In the genomic region with DNA sequence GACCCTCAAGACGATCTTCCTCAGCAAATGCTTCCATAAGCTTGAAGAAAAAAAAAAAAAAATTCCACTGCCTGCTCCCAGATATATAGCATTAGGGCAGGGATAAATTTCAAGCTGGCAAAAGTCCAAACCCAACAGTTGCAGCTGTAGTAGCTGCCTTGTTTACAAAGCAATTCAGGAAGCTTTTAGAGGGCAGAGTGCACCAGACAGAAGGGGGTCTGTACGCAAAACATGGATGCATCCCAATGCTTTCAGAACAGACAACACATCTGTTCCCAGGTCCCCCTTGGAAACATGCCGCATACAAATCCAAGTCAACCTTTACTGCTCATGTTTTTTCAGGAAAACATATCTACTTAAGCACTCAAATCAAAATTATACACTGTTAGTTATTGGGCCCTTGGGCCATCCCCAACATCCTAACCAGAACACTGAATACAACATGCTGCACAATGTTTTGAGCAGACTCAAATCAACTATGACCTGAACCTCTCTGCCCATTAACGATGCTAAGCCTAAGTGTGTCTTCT, we compare ENCODE assay signal across 11 cellular contexts.
A peak's percentile ranks its signal among the peaks of the same experiment; 100 is the strongest.
DNase-seq lines count a peak whose midpoint lies in the region; ATAC-seq and TF ChIP-seq lines count a peak whose summit lies in the region.
"Had no signal": no experiment of that assay in that cellular context is flagged by ENCODE, and none has a peak within 500 bp of the region (broad histone marks: within the 10 kb centered on the region; RNA-seq: fewer than 3 reads in every experiment).

No MANE protein-coding gene starts in this region.

- WGBS in hepatocyte (ENCODE audit: low lambda C conversion rate, missing lambda C conversion rate) = 31% methylated on average over 4 of the region's 4 CpGs

- no peak overlapping the region for H2AFZ ChIP-seq in hepatocyte
- no peak overlapping the region for H2AFZ ChIP-seq in OCI-LY7 (ENCODE audit: low read length)

- H3K27me3 Mint-ChIP-seq in T-cell = peaks cover 0 to 3% of the 10 kb centered on the region in 2 donors

- H3K27me3 ChIP-seq in AG04450 (ENCODE audit: control insufficient read depth, insufficient read depth, low read length) (no peaks in the 10 kb centered on the region), hepatocyte (no peaks in the 10 kb centered on the region)

- H3K4me2 ChIP-seq in hepatocyte = peak overlapping the region; percentile 34
- H3K4me2 ChIP-seq in OCI-LY7 (ENCODE audit: low read length) = no peak overlapping the region

- no peaks in the 10 kb centered on the region for H3K9me2 ChIP-seq in hepatocyte (replicated peaks; ENCODE audit: insufficient read depth)
- no peaks in the 10 kb centered on the region for H3K9me2 ChIP-seq in OCI-LY7 (ENCODE audit: insufficient read depth, low read length)

- peaks cover 17% of the 10 kb centered on the region for H3K4me1 ChIP-seq in hepatocyte (ENCODE audit: insufficient read depth)
- peaks cover 11% of the 10 kb centered on the region for H3K4me1 ChIP-seq in OCI-LY7 (ENCODE audit: insufficient read depth, low read length, poor library complexity, severe bottlenecking)

- H3K4me3 Mint-ChIP-seq in T-cell = no peak overlapping the region
- H3K4me3 Mint-ChIP-seq: activated T-cell treated with anti-CD3 and anti-CD28 coated beads, Interleukin-2, amount 50 U/mL, for 4 hours; natural killer cell had no signal

- TF ChIP-seq CTCF in AG04450 (IDR thresholded peaks at IDR 0.05; ENCODE audit: low read depth, low read length) = no peak
- no peak for TF ChIP-seq CTCF in hepatocyte (IDR thresholded peaks at IDR 0.05; ENCODE audit: poor library complexity)
- no peak for TF ChIP-seq CTCF in OCI-LY7 (conservative IDR thresholded peaks at IDR 0.05; ENCODE audit: low read length)

- BruUV-seq in OCI-LY7 (replicated peaks; lab: Mats Ljungman, UMichigan) = no TSS peak

- POLR2A ChIA-PET in AG04450 (lab: Yijun Ruan, JAX) = no interaction called here
- POLR2A ChIA-PET in T-cell (lab: Charles Lee) = no interaction called here
- POLR2A ChIA-PET in OCI-LY7 (lab: Charles Lee) = interaction anchor here (0.7 to 0.9 kb wide), 2 partner anchors 15 to 594 kb away, joined by 3 read pairs; no protein-coding TSS in a partner anchor

- intact Hi-C loops in OCI-LY7 (cut with micrococcal nuclease; ENCODE audit: unreplicated experiment) = no loop called here

- H3K27ac Mint-ChIP-seq in T-cell = no peak overlapping the region
- H3K27ac Mint-ChIP-seq: natural killer cell had no signal

- ATAC-seq in T-cell (replicated peaks in 1 of 4) = no peak
- ATAC-seq in GM19324 (IDR thresholded peaks at IDR 0.05; ENCODE audit: low FRiP score, unreplicated experiment) = no peak
- ATAC-seq: activated T-cell treated with anti-CD3 and anti-CD28 coated beads, Interleukin-2, amount 50 U/mL, for 4 hours; natural killer cell had no signal

- no peaks in the 10 kb centered on the region for H3K9me3 Mint-ChIP-seq in T-cell
- H3K9me3 Mint-ChIP-seq: activated T-cell treated with anti-CD3 and anti-CD28 coated beads, Interleukin-2, amount 50 U/mL, for 4 hours; natural killer cell had no signal

- H3K36me3 Mint-ChIP-seq in T-cell = no peaks in the 10 kb centered on the region
- H3K36me3 Mint-ChIP-seq: natural killer cell had no signal

- H3K79me2 ChIP-seq in hepatocyte (peaks cover 2% of the 10 kb centered on the region), OCI-LY7 (ENCODE audit: insufficient read depth, low read depth, low read length) (no peaks in the 10 kb centered on the region)

- no peaks in the 10 kb centered on the region for H3K4me1 Mint-ChIP-seq in T-cell
- H3K4me1 Mint-ChIP-seq: natural killer cell had no signal

- no peak overlapping the region for H3K27ac ChIP-seq in AG04450 (ENCODE audit: low read depth, low read length)
- no peak overlapping the region for H3K27ac ChIP-seq in hepatocyte
- H3K27ac ChIP-seq in OCI-LY7 (ENCODE audit: low read depth, low read length, poor library complexity, severe bottlenecking) = no peak overlapping the region
- H3K27ac ChIP-seq: transverse colon had no signal

- H3K36me3 ChIP-seq in hepatocyte (replicated peaks; ENCODE audit: insufficient read depth, low read depth) (no peaks in the 10 kb centered on the region), OCI-LY7 (ENCODE audit: insufficient read depth, low read length) (no peaks in the 10 kb centered on the region)
- H3K36me3 ChIP-seq: transverse colon had no signal

- DNase-seq in AG04450 (ENCODE audit: low read depth, low spot score) (peak; percentile 51), NCI-H1092 treated with DMSO at 0.1 percent for 48 hours (lab: John Stamatoyannopoulos, UW) (peak; percentile 99), NCI-H524 treated with DMSO at 0.1 percent for 48 hours (lab: John Stamatoyannopoulos, UW) (peak; percentile 87), hepatocyte (ENCODE audit: low spot score) (peak; percentile 65), SKM-1 (lab: John Stamatoyannopoulos, UW; ENCODE audit: unreplicated experiment) (no peak), T-cell (no peak), OCI-LY7 (ENCODE audit: low spot score) (no peak)
- DNase-seq: activated T-cell treated with anti-CD3 and anti-CD28 coated beads, Interleukin-2, amount 50 U/mL, for 4 hours; natural killer cell; transverse colon had no signal

- H4K20me1 ChIP-seq in hepatocyte (ENCODE audit: insufficient read depth, poor library complexity, severe bottlenecking) (no peaks in the 10 kb centered on the region), OCI-LY7 (ENCODE audit: insufficient read depth, low read length) (no peaks in the 10 kb centered on the region)

- no peaks in the 10 kb centered on the region for H3K9me3 ChIP-seq in AG04450 (ENCODE audit: control insufficient read depth, insufficient read depth, low read length)
- H3K9me3 ChIP-seq in hepatocyte (ENCODE audit: low read depth) = no peaks in the 10 kb centered on the region
- H3K9me3 ChIP-seq in OCI-LY7 (ENCODE audit: low read length) = no peaks in the 10 kb centered on the region
- H3K9me3 ChIP-seq: transverse colon had no signal

- CTCF ChIA-PET in AG04450 (lab: Charles Lee) = interaction anchor here (0.7 to 1.9 kb wide), 2 partner anchors 9 to 12 kb away, joined by 3 to 4 read pairs; no protein-coding TSS in a partner anchor
- CTCF ChIA-PET in T-cell (lab: Charles Lee) = no interaction called here
- CTCF ChIA-PET in OCI-LY7 (lab: Charles Lee; ENCODE audit: unreplicated experiment) = no interaction called here

- no peak overlapping the region for H3K4me3 ChIP-seq in AG04450 (ENCODE audit: low read depth, low read length)
- no peak overlapping the region for H3K4me3 ChIP-seq in hepatocyte
- no peak overlapping the region for H3K4me3 ChIP-seq in OCI-LY7 (ENCODE audit: low read depth, low read length, poor library complexity, severe bottlenecking)
- H3K4me3 ChIP-seq: transverse colon had no signal

Comparison
In these comparisons a context has a peak if more than half of its experiments do, and no peak if none do; other contexts are left out.
1. DNase-seq: peak in AG04450 (single experiment), NCI-H1092 treated with DMSO at 0.1 percent for 48 hours (single experiment), NCI-H524 treated with DMSO at 0.1 percent for 48 hours (single experiment) and hepatocyte (single experiment); none in SKM-1 (single experiment), T-cell (0 of 34) and OCI-LY7 (single experiment).